ENCODE assay signal across 23 cellular contexts in genomic region chr3:165613019-165613418, GRCh38.
A peak's percentile ranks its signal among the peaks of the same experiment; 100 is the strongest.
DNase-seq lines count a peak whose midpoint lies in the region; ATAC-seq and TF ChIP-seq lines count a peak whose summit lies in the region.
"Had no signal": no experiment of that assay in that cellular context is flagged by ENCODE, and none has a peak within 500 bp of the region (broad histone marks: within the 10 kb centered on the region; RNA-seq: fewer than 3 reads in every experiment).

No MANE protein-coding gene starts in this region.

- H3K27ac ChIP-seq in gastroesophageal sphincter = peak overlapping the region; percentile 3 to 54 (median 21)
- H3K27ac ChIP-seq in sigmoid colon = peak overlapping the region; percentile 13 to 37 (median 24)
- H3K27ac ChIP-seq: BLaER1 had no signal

- H3K4me3 ChIP-seq in gastroesophageal sphincter (no peak overlapping the region), sigmoid colon (no peak overlapping the region)
- H3K4me3 ChIP-seq: BLaER1, GM12878 had no signal

- intact Hi-C loops in sigmoid colon (cut with DNase I) = loop anchor here (10.0 kb wide), 2 partner anchors 192 to 942 kb away; no protein-coding TSS in a partner anchor

- no peak for TF ChIP-seq POLR2A in gastroesophageal sphincter (IDR thresholded peaks at IDR 0.05)
- TF ChIP-seq POLR2A in sigmoid colon (IDR thresholded peaks at IDR 0.05) = no peak

- H3K9me3 ChIP-seq in gastroesophageal sphincter = no peaks in the 10 kb centered on the region
- H3K9me3 ChIP-seq in sigmoid colon = no peaks in the 10 kb centered on the region
- H3K9me3 ChIP-seq: BE2C, BLaER1 had no signal

- no peak for TF ChIP-seq EP300 in gastroesophageal sphincter (IDR thresholded peaks at IDR 0.05)
- peak in 1 of 4 donors; percentile 29 for TF ChIP-seq EP300 in sigmoid colon (IDR thresholded peaks at IDR 0.05)

- H3K36me3 ChIP-seq in gastroesophageal sphincter (no peaks in the 10 kb centered on the region), sigmoid colon (no peaks in the 10 kb centered on the region)
- H3K36me3 ChIP-seq: BE2C, BLaER1 had no signal

- peak; percentile 16 for DNase-seq in amniotic epithelial cell (ENCODE audit: low read depth)
- DNase-seq in sigmoid colon = no peak
- DNase-seq in NCI-H2196 (lab: John Stamatoyannopoulos, UW; ENCODE audit: unreplicated experiment) = no peak
- DNase-seq: 8988T; ACHN; BE2C; C1 segment of cervical spinal cord; CD4-positive, alpha-beta memory T cell; CD4-positive, CD25-positive, alpha-beta regulatory T cell; CD8-positive, alpha-beta memory T cell; COR-L47; DMS 273 treated with DMSO at 0.1 percent for 48 hours; DMS153; DMS53; DMS79; DND-41; EL; GDM1 had no signal

- H3K27me3 ChIP-seq in gastroesophageal sphincter (no peaks in the 10 kb centered on the region), sigmoid colon (no peaks in the 10 kb centered on the region)
- H3K27me3 ChIP-seq: BE2C, BLaER1 had no signal

- H3K4me1 ChIP-seq in gastroesophageal sphincter (peaks cover 0 to 12% (median 0%) of the 10 kb centered on the region in 3 donors), sigmoid colon (peaks cover 0 to 41% (median 17%) of the 10 kb centered on the region in 4 donors)
- H3K4me1 ChIP-seq: BE2C, BLaER1 had no signal

- 21 to 28% methylated on average over 4 of the region's 4 CpGs for WGBS in gastroesophageal sphincter (ENCODE audit: low coverage in 1 of 2), 2 donors
- 72 to 74% methylated on average over 4 of the region's 4 CpGs for WGBS in sigmoid colon, 2 donors

- TF ChIP-seq CTCF in gastroesophageal sphincter (IDR thresholded peaks at IDR 0.05) = no peak
- no peak for TF ChIP-seq CTCF in sigmoid colon (IDR thresholded peaks at IDR 0.05)

- ATAC-seq in gastroesophageal sphincter = no peak
- no peak for ATAC-seq in HG03108 (IDR thresholded peaks at IDR 0.05; ENCODE audit: unreplicated experiment)
- no peak for ATAC-seq in GM21447 (IDR thresholded peaks at IDR 0.05; ENCODE audit: unreplicated experiment)
- ATAC-seq: GM12878 had no signal
